1 cellular context compared by ENCODE assay signal in the genomic region with DNA sequence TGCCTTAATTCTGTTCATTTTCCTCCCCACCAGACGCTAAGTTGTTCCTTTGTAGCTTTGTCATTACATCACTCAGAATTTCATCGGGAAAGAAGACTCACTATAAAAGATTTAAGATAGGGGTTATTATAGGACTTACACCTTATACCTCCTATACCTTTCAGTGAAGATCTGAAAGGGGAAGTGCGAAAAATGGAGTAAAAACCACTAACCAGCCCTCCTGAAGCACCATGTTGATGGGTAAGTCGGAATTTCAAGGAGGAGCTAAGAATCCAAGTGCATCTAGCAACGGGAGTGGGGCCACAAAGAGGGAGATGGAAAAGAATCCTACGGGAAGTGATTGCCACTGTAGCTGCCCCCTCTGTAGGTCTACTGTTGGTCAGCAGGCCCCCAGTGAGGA.
TF ChIP-seq lines count a peak whose summit lies in the region.

No MANE protein-coding gene starts in this region.

TF ChIP-seq in GM23338, 12 proteins besides CTCF, POLR2A, EP300 and RAD21 (continued from another document):
- TF ChIP-seq, protein P1, sequence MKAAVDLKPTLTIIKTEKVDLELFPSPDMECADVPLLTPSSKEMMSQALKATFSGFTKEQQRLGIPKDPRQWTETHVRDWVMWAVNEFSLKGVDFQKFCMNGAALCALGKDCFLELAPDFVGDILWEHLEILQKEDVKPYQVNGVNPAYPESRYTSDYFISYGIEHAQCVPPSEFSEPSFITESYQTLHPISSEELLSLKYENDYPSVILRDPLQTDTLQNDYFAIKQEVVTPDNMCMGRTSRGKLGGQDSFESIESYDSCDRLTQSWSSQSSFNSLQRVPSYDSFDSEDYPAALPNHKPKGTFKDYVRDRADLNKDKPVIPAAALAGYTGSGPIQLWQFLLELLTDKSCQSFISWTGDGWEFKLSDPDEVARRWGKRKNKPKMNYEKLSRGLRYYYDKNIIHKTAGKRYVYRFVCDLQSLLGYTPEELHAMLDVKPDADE (IDR thresholded peaks at IDR 0.05), result no peak
- TF ChIP-seq JUNB (IDR thresholded peaks at IDR 0.05; ENCODE audit: unreplicated experiment), result no peak
- TF ChIP-seq ZNF114 (CRISPR knock-in tag; IDR thresholded peaks at IDR 0.05), result no peak
- TF ChIP-seq, protein P2, sequence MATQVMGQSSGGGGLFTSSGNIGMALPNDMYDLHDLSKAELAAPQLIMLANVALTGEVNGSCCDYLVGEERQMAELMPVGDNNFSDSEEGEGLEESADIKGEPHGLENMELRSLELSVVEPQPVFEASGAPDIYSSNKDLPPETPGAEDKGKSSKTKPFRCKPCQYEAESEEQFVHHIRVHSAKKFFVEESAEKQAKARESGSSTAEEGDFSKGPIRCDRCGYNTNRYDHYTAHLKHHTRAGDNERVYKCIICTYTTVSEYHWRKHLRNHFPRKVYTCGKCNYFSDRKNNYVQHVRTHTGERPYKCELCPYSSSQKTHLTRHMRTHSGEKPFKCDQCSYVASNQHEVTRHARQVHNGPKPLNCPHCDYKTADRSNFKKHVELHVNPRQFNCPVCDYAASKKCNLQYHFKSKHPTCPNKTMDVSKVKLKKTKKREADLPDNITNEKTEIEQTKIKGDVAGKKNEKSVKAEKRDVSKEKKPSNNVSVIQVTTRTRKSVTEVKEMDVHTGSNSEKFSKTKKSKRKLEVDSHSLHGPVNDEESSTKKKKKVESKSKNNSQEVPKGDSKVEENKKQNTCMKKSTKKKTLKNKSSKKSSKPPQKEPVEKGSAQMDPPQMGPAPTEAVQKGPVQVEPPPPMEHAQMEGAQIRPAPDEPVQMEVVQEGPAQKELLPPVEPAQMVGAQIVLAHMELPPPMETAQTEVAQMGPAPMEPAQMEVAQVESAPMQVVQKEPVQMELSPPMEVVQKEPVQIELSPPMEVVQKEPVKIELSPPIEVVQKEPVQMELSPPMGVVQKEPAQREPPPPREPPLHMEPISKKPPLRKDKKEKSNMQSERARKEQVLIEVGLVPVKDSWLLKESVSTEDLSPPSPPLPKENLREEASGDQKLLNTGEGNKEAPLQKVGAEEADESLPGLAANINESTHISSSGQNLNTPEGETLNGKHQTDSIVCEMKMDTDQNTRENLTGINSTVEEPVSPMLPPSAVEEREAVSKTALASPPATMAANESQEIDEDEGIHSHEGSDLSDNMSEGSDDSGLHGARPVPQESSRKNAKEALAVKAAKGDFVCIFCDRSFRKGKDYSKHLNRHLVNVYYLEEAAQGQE (IDR thresholded peaks at IDR 0.05; ENCODE audit: unreplicated experiment), result no peak
- TF ChIP-seq EZH2 (IDR thresholded peaks at IDR 0.05; ENCODE audit: low read depth, unreplicated experiment), result no peak
- no peak for TF ChIP-seq STAT1 (IDR thresholded peaks at IDR 0.05; ENCODE audit: unreplicated experiment)
